ENCODE assay signal across 8 cellular contexts in the genomic region with DNA sequence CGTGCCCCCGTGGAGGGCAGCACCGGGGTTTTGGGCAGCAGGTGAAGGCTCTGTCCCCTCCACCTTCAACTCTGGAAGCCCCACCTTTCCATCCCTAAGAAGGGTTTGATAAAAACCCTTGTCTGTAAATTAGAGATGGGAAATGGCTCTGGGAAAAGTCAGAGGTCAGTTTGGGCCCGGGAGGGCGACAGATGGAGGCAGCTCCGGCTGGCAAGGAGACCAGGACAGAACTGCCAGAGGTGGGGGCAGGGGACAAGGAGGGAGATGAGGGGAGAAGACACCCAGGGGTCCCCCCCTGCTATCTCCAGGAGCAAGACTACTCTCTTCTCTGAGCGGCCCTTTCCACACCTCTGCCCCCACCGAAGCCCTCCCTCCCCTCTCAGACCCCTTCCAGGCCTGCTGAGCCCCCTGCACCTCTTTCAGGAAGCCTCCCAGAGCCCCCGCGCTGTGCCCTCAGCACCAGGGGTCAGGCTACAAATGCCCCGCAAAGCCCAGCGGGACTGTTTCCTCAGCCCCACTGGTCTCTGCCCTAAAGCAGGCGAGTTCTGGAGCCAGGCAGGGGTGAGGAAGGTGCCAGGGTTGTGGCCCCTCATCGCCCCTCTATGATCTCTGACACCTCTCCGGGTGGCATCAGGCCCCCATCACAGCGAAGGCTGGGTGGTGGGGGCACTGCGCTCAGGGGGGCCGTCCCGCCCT. TPM values are rescaled to one million over a fixed set of nuclear protein-coding genes. Genes with fewer than 3 reads are reported as not detected.
DNase-seq lines count a peak whose midpoint lies in the region; ATAC-seq and TF ChIP-seq lines count a peak whose summit lies in the region.

No MANE protein-coding gene starts in this region.

- no peaks in the 10 kb centered on the region for H3K36me3 ChIP-seq in GM23338 (ENCODE audit: insufficient read depth)
- H3K36me3 ChIP-seq in SU-DHL-6 (ENCODE audit: low read length): no peaks in the 10 kb centered on the region
- H3K36me3 ChIP-seq in right atrium auricular region: no peaks in the 10 kb centered on the region
- H3K36me3 ChIP-seq in smooth muscle cell (ENCODE audit: low read depth): no peaks in the 10 kb centered on the region

- 0 out of 2 replicates have a peak, but pooled peaks cover 10% of the 10 kb centered on the region for H3F3A ChIP-seq in GM23338 (replicated peaks; ENCODE audit: low read depth)
- H3F3A ChIP-seq in SU-DHL-6 (ENCODE audit: insufficient read depth): peaks cover 37% of the 10 kb centered on the region
- no peaks in the 10 kb centered on the region for H3F3A ChIP-seq in smooth muscle cell (ENCODE audit: low read depth)

- no peaks in the 10 kb centered on the region for H3K9me3 ChIP-seq in SU-DHL-6 (ENCODE audit: insufficient read depth, low read length)
- no peaks in the 10 kb centered on the region for H3K9me3 ChIP-seq in right atrium auricular region
- no peaks in the 10 kb centered on the region for H3K9me3 ChIP-seq in smooth muscle cell (replicated peaks; ENCODE audit: low read depth)

- H3K4me2 ChIP-seq in GM23338: peak overlapping the region; percentile 98
- peak overlapping the region; percentile 80 for H3K4me2 ChIP-seq in SU-DHL-6 (ENCODE audit: low read depth, low read length, poor library complexity, severe bottlenecking)
- H3K4me2 ChIP-seq in smooth muscle cell: peak overlapping the region; percentile 100

- H3K79me2 ChIP-seq in GM23338 (replicated peaks; ENCODE audit: insufficient read depth) (no peaks in the 10 kb centered on the region; the same call in 1 of the 2 replicates), SU-DHL-6 (ENCODE audit: insufficient read depth, low read length) (peaks cover 26% of the 10 kb centered on the region), smooth muscle cell (ENCODE audit: low read depth) (no peaks in the 10 kb centered on the region)

- H3K36me3 Mint-ChIP-seq in GM23338 (ENCODE audit: low read depth): peaks cover 3% of the 10 kb centered on the region; the same call in 1 of the 3 replicates

- ATAC-seq in GM23338: peak; percentile 5

- no peak overlapping the region; the same call in 1 of the 2 replicates for H2AFZ ChIP-seq in GM23338
- H2AFZ ChIP-seq in SU-DHL-6 (ENCODE audit: low read depth, low read length, severe bottlenecking): no peak overlapping the region
- no peak overlapping the region for H2AFZ ChIP-seq in smooth muscle cell (ENCODE audit: low read depth)

- TF ChIP-seq CTCF in GM23338 (conservative IDR thresholded peaks at IDR 0.05; ENCODE audit: low read depth in 2 of 2): no peak
- peak; percentile 8 for TF ChIP-seq CTCF in SU-DHL-6 (IDR thresholded peaks at IDR 0.05; ENCODE audit: insufficient read depth, low read length, poor library complexity, severe bottlenecking)
- no peak for TF ChIP-seq CTCF in right atrium auricular region (IDR thresholded peaks at IDR 0.05)
- no peak for TF ChIP-seq CTCF in smooth muscle cell (IDR thresholded peaks at IDR 0.05; ENCODE audit: borderline replicate concordance, insufficient read depth, poor library complexity, severe bottlenecking)

- peaks cover 17% of the 10 kb centered on the region; the same call in 1 of the 2 replicates for H3K27me3 ChIP-seq in GM23338 (ENCODE audit: insufficient read depth)
- H3K27me3 ChIP-seq in SU-DHL-6 (ENCODE audit: low read length): no peaks in the 10 kb centered on the region
- H3K27me3 ChIP-seq in right atrium auricular region: no peaks in the 10 kb centered on the region
- H3K27me3 ChIP-seq in smooth muscle cell (ENCODE audit: low read depth): no peaks in the 10 kb centered on the region

- no peak overlapping the region for H3K27ac Mint-ChIP-seq in GM23338

- H3K9ac ChIP-seq in SU-DHL-6 (ENCODE audit: low read length): peak overlapping the region; percentile 81
- H3K9ac ChIP-seq in smooth muscle cell (ENCODE audit: low read depth): no peak overlapping the region

- H3K9me2 ChIP-seq in GM23338 (ENCODE audit: insufficient read depth) (no peaks in the 10 kb centered on the region), SU-DHL-6 (replicated peaks; ENCODE audit: insufficient read depth, low read length) (no peaks in the 10 kb centered on the region)

- H3K4me3 ChIP-seq in GM23338: peak overlapping the region; percentile 88
- H3K4me3 ChIP-seq in SU-DHL-6 (ENCODE audit: insufficient read depth, low read length, poor library complexity, severe bottlenecking): peak overlapping the region; percentile 68
- H3K4me3 ChIP-seq in right atrium auricular region: peak overlapping the region; percentile 67 to 79
- peak overlapping the region; percentile 91 for H3K4me3 ChIP-seq in smooth muscle cell

- WGBS in smooth muscle cell (ENCODE audit: low lambda C conversion rate): 53% methylated on average over 16 of the region's 19 CpGs

- H3K9me3 Mint-ChIP-seq in GM23338: no peaks in the 10 kb centered on the region; the same call in 2 of the 3 replicates

- H3K4me1 Mint-ChIP-seq in GM23338: peaks cover 24% of the 10 kb centered on the region

- DNase-seq in GM23338 (ENCODE audit: low spot score) (no peak), right atrium auricular region (ENCODE audit: low spot score) (no peak), smooth muscle cell (lab: John Stamatoyannopoulos, UW; ENCODE audit: unreplicated experiment) (no peak), NCI-H2081 (lab: John Stamatoyannopoulos, UW) (no peak), NCI-H1417 (lab: John Stamatoyannopoulos, UW) (no peak), SW480 (ENCODE audit: low spot score) (no peak)
- no peak for DNase-seq in stimulated activated naive CD4-positive, alpha-beta T cell treated with Interleukin-2 at 50 U/mL for 16 hours (lab: John Stamatoyannopoulos, UW)

- peaks cover 11% of the 10 kb centered on the region for H4K20me1 ChIP-seq in GM23338 (replicated peaks; ENCODE audit: insufficient read depth)
- H4K20me1 ChIP-seq in SU-DHL-6 (ENCODE audit: low read depth, low read length): no peaks in the 10 kb centered on the region
- peaks cover 26% of the 10 kb centered on the region for H4K20me1 ChIP-seq in smooth muscle cell (ENCODE audit: low read depth)

- H3K4me3 Mint-ChIP-seq in GM23338: peak overlapping the region; percentile 55

- H3K27ac ChIP-seq in GM23338 (ENCODE audit: low read depth): no peak overlapping the region
- H3K27ac ChIP-seq in SU-DHL-6 (ENCODE audit: low read depth, low read length): peak overlapping the region; percentile 85
- peak overlapping the region; percentile 83 to 91 for H3K27ac ChIP-seq in right atrium auricular region
- H3K27ac ChIP-seq in smooth muscle cell (ENCODE audit: low read depth): peak overlapping the region; percentile 89

- H3K4me1 ChIP-seq in GM23338 (ENCODE audit: insufficient read depth) (peaks cover 17% of the 10 kb centered on the region), right atrium auricular region (peaks cover 0 to 37% of the 10 kb centered on the region in 2 donors), smooth muscle cell (ENCODE audit: low read depth) (peaks cover 17% of the 10 kb centered on the region)

- peaks cover 21% of the 10 kb centered on the region for H3K27me3 Mint-ChIP-seq in GM23338 (ENCODE audit: insufficient read depth, low read depth, poor library complexity)

TF ChIP-seq in GM23338, 12 proteins besides CTCF, POLR2A, EP300 and RAD21:
- TF ChIP-seq, protein P1, sequence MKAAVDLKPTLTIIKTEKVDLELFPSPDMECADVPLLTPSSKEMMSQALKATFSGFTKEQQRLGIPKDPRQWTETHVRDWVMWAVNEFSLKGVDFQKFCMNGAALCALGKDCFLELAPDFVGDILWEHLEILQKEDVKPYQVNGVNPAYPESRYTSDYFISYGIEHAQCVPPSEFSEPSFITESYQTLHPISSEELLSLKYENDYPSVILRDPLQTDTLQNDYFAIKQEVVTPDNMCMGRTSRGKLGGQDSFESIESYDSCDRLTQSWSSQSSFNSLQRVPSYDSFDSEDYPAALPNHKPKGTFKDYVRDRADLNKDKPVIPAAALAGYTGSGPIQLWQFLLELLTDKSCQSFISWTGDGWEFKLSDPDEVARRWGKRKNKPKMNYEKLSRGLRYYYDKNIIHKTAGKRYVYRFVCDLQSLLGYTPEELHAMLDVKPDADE (IDR thresholded peaks at IDR 0.05): no peak
- TF ChIP-seq NANOG (IDR thresholded peaks at IDR 0.05; ENCODE audit: borderline replicate concordance) (no peak), ZNF331 (CRISPR knock-in tag; IDR thresholded peaks at IDR 0.05; ENCODE audit: low read depth) (no peak), CREB1 (CRISPR knock-in tag; IDR thresholded peaks at IDR 0.05; ENCODE audit: low read depth) (no peak)

RNA-seq across cellular contexts. Expression of a gene that starts 1.0 kb away (rescaled TPM):
- 21.9 and 30.3 TPM in 2 replicates for total RNA-seq in GM23338 (2014; rRNA removed; shearing (Covaris generic))
- polyA plus RNA-seq in GM23338 (2016; fragmentation: Nextera tagmentation; extraction: Ambion mirVana): 5.6 and 8.7 TPM in 2 replicates
- 1 to 10 TPM; 1.3 to 2.6 TPM for total RNA-seq in right atrium auricular region
- 6.3 and 8.2 TPM in 2 replicates for total RNA-seq in smooth muscle cell
- polyA plus RNA-seq in smooth muscle cell: 12.4 and 14.6 TPM in 2 replicates
